In the genomic region with DNA sequence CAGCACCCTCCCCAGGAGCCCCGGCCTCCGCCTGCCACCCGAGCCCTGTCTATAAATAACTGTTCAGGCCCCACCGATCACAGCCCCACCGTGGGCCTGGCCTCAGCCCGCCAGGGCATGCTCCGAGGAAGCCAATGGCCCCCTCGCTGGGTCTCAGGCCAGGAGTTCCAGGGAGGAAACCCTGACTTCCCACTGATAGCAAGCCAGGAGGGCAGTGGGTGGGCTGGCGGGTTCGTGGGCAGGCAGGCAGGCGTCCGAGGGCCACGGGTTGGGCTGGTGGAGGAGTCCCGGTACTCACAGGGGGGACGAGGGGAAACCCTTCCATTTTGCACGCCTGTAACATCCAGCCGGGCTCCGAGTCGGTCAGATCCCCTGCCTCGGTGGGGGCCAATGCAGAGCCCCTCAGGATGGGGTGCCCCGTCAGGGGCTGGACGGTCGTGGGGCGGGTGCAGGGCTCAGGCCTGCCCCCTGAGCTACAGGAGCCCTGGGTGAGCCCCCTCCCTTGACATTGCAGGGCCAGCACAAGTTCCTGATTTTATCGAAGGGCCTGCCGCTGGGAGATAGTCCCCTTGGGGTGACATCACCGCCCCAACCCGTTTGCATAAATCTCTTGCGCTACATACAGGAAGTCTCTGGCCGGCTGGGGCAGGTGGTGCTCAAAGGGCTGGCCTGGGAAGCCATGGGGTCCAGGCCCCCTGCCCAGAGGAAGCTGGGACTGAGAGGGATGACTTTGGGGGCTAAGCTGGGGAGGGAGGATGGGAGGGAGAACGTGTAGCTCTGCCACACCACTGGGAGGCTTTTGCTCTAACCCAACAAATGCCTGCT, we compare ENCODE assay signal across 8 cellular contexts. TPM values are rescaled to one million over a fixed set of nuclear protein-coding genes. Genes with fewer than 3 reads are reported as not detected.
DNase-seq lines count a peak whose midpoint lies in the region; ATAC-seq and TF ChIP-seq lines count a peak whose summit lies in the region.

A gene (minus strand): TSS at position 537 of the 825 bp plus-strand sequence. CDS start 194 bp downstream, at position 343.

- H3K36me3 ChIP-seq in WERI-Rb-1 = no peaks in the 10 kb centered on the region

- peak within 1 kb of the TSS; percentile 59 for H3K27ac Mint-ChIP-seq in activated naive CD8-positive, alpha-beta T cell treated with anti-CD3 and anti-CD28 coated beads for 36 hours
- H3K27ac Mint-ChIP-seq in naive B cell = peak within 1 kb of the TSS in 2 of 6 donors; percentile 96 to 100

- peak; percentile 86 to 89 for DNase-seq in AML-193 (lab: John Stamatoyannopoulos, UW)
- DNase-seq in activated naive CD8-positive, alpha-beta T cell treated with anti-CD3 and anti-CD28 coated beads for 36 hours = no peak
- DNase-seq in naive B cell = peak; percentile 83
- DNase-seq in WERI-Rb-1 = no peak
- no peak for DNase-seq in kidney glomerular epithelial cell (lab: John Stamatoyannopoulos, UW)
- DNase-seq in activated CD4-positive, alpha-beta T cell treated with anti-CD3 and anti-CD28 coated beads for 4 hours = no peak

- no peak within 1 kb of the TSS for H3K27ac ChIP-seq in WERI-Rb-1

- H3K36me3 Mint-ChIP-seq in activated naive CD8-positive, alpha-beta T cell treated with anti-CD3 and anti-CD28 coated beads for 36 hours = no peaks in the 10 kb centered on the region
- no peaks in the 10 kb centered on the region for H3K36me3 Mint-ChIP-seq in naive B cell

- no peaks in the 10 kb centered on the region for H3K9me3 ChIP-seq in WERI-Rb-1 (ENCODE audit: severe bottlenecking)

- peak within 1 kb of the TSS; percentile 15 for H3K4me3 Mint-ChIP-seq in activated naive CD8-positive, alpha-beta T cell treated with anti-CD3 and anti-CD28 coated beads for 36 hours
- peak within 1 kb of the TSS in 1 of 8 donors; percentile 96 for H3K4me3 Mint-ChIP-seq in naive B cell

- ATAC-seq in GM19351 (IDR thresholded peaks at IDR 0.05; ENCODE audit: unreplicated experiment) (peak; percentile 87), HG03280 (IDR thresholded peaks at IDR 0.05; ENCODE audit: unreplicated experiment) (peak; percentile 82), naive B cell (ENCODE audit: low read depth in 2 of 2) (peak; percentile 91 to 93)

- peaks cover 8% of the 10 kb centered on the region for H3K4me1 Mint-ChIP-seq in activated naive CD8-positive, alpha-beta T cell treated with anti-CD3 and anti-CD28 coated beads for 36 hours
- peaks cover 33 to 45% (median 44%) of the 10 kb centered on the region in 3 donors for H3K4me1 Mint-ChIP-seq in naive B cell

- H3K4me3 ChIP-seq in WERI-Rb-1 (ENCODE audit: low read depth, low read length) = no peak within 1 kb of the TSS

- TF ChIP-seq CTCF in WERI-Rb-1 (IDR thresholded peaks at IDR 0.05; ENCODE audit: low read depth, low read length) = no peak

- no peaks in the 10 kb centered on the region for H3K27me3 Mint-ChIP-seq in activated naive CD8-positive, alpha-beta T cell treated with anti-CD3 and anti-CD28 coated beads for 36 hours
- no peaks in the 10 kb centered on the region for H3K27me3 Mint-ChIP-seq in naive B cell

- no peaks in the 10 kb centered on the region for H3K9me3 Mint-ChIP-seq in activated naive CD8-positive, alpha-beta T cell treated with anti-CD3 and anti-CD28 coated beads for 36 hours
- H3K9me3 Mint-ChIP-seq in naive B cell = no peaks in the 10 kb centered on the region

- H3K27me3 ChIP-seq in WERI-Rb-1 (ENCODE audit: insufficient read depth, low read depth, severe bottlenecking) = no peaks in the 10 kb centered on the region

RNA-seq across cellular contexts. Expression of the gene that starts here (rescaled TPM):
- total RNA-seq in activated naive CD8-positive, alpha-beta T cell treated with anti-CD3 and anti-CD28 coated beads for 36 hours = under 1 TPM; 0.25 to 0.36 TPM
- polyA plus RNA-seq in naive B cell (ENCODE audit: low read depth in 6 of 6) = 10 to 100 TPM; 42.8 to 74.6 (median 51.7) TPM

Comparison
In these comparisons a context has a peak if more than half of its experiments do, and no peak if none do; other contexts are left out.
1. DNase-seq: peak in AML-193 (2 of 2) and naive B cell (single experiment); none in activated naive CD8-positive, alpha-beta T cell treated with anti-CD3 and anti-CD28 coated beads for 36 hours (single experiment), WERI-Rb-1 (single experiment), kidney glomerular epithelial cell (single experiment) and activated CD4-positive, alpha-beta T cell treated with anti-CD3 and anti-CD28 coated beads for 4 hours (0 of 2).
2. Peak in every context shown above with its lines, with median percentiles within 50 percentile points of each other: ATAC-seq.